18 cellular contexts compared by ENCODE assay signal in the genomic region with DNA sequence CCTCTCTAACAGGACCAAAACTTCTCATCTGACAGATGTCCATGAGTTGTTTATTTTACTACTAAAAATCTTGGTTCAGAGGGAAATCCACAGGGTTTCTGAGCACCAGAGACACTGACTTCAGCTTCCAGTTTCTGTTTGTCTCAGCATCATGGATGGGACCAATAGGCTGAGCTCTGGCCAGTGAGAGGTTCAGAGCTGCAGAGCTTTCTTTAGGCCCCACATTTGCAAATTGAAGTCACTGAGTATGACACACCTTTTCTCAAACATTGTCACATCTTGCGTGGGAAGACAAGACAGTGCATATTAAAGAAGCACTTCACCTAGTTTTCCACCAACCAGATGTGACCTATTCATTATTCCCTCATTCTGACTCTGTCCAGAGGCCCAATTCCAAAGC.
A peak's percentile ranks its signal among the peaks of the same experiment; 100 is the strongest.
DNase-seq lines count a peak whose midpoint lies in the region; ATAC-seq lines count a peak whose summit lies in the region.
"Had no signal": no experiment of that assay in that cellular context is flagged by ENCODE, and none has a peak within 500 bp of the region (broad histone marks: within the 10 kb centered on the region; RNA-seq: fewer than 3 reads in every experiment).

No MANE protein-coding gene starts in this region.

- peaks cover 6% of the 10 kb centered on the region for H3K9me3 Mint-ChIP-seq in stimulated activated memory B cell treated with anti-CD40 and anti-IgM and Interleukin-4, amounts not matched to agents 10 μg/mL and 1 μg/mL and 100 μg/mL, for 72 hours
- H3K9me3 Mint-ChIP-seq: dendritic cell treated with granulocyte-macrophage colony-stimulating factor and Interleukin-4, amounts not matched to agents 40 ng/mL and 50 ng/mL, for 4 days had no signal

- H3K36me3 Mint-ChIP-seq in stimulated activated memory B cell treated with anti-CD40 and anti-IgM and Interleukin-4, amounts not matched to agents 10 μg/mL and 1 μg/mL and 100 μg/mL, for 72 hours, result peaks cover 50% of the 10 kb centered on the region

- no peak overlapping the region for H3K27ac Mint-ChIP-seq in stimulated activated memory B cell treated with anti-CD40 and anti-IgM and Interleukin-4, amounts not matched to agents 10 μg/mL and 1 μg/mL and 100 μg/mL, for 72 hours
- H3K27ac Mint-ChIP-seq: CD4-positive, alpha-beta T cell; dendritic cell treated with granulocyte-macrophage colony-stimulating factor and Interleukin-4, amounts not matched to agents 40 ng/mL and 50 ng/mL, for 4 days had no signal

- intact Hi-C loops in posterior cingulate gyrus (cut with DNase I), result no loop called here

- no peak overlapping the region for H3K4me3 Mint-ChIP-seq in stimulated activated memory B cell treated with anti-CD40 and anti-IgM and Interleukin-4, amounts not matched to agents 10 μg/mL and 1 μg/mL and 100 μg/mL, for 72 hours
- H3K4me3 Mint-ChIP-seq: CD4-positive, alpha-beta T cell; dendritic cell treated with granulocyte-macrophage colony-stimulating factor and Interleukin-4, amounts not matched to agents 40 ng/mL and 50 ng/mL, for 4 days had no signal

- no peaks in the 10 kb centered on the region for H3K4me1 Mint-ChIP-seq in stimulated activated memory B cell treated with anti-CD40 and anti-IgM and Interleukin-4, amounts not matched to agents 10 μg/mL and 1 μg/mL and 100 μg/mL, for 72 hours

- H3K27me3 Mint-ChIP-seq in stimulated activated memory B cell treated with anti-CD40 and anti-IgM and Interleukin-4, amounts not matched to agents 10 μg/mL and 1 μg/mL and 100 μg/mL, for 72 hours, result no peaks in the 10 kb centered on the region
- H3K27me3 Mint-ChIP-seq: CD4-positive, alpha-beta T cell; dendritic cell treated with granulocyte-macrophage colony-stimulating factor and Interleukin-4, amounts not matched to agents 40 ng/mL and 50 ng/mL, for 4 days had no signal

- DNase-seq in activated T-cell treated with anti-CD3 and anti-CD28 coated beads for 48 hours (ENCODE audit: low read depth), result peak; percentile 4
- DNase-seq in activated T-cell treated with anti-CD3 and anti-CD28 coated beads for 4 hours, result no peak
- DNase-seq in GM19240 (ENCODE audit: insufficient read length, low spot score), result peak; percentile 19
- no peak for DNase-seq in posterior cingulate gyrus
- no peak for DNase-seq in NCI-H774 (lab: John Stamatoyannopoulos, UW)
- DNase-seq: activated naive CD4-positive, alpha-beta T cell; CD4-positive, alpha-beta T cell; DMS53; KBM-7; NCI-H1048; NCI-H526 treated with DMSO at 0.1 percent for 48 hours; small intestine; uterus had no signal

- ATAC-seq in HG03469 (IDR thresholded peaks at IDR 0.05; ENCODE audit: unreplicated experiment), result peak; percentile 58
- peak; percentile 43 for ATAC-seq in stimulated activated memory B cell treated with anti-CD40 and anti-IgM and Interleukin-4, amounts not matched to agents 10 μg/mL and 1 μg/mL and 100 μg/mL, for 72 hours
- no peak for ATAC-seq in GM21737 (IDR thresholded peaks at IDR 0.05; ENCODE audit: unreplicated experiment)
- ATAC-seq: gastroesophageal sphincter had no signal

Comparison
In these comparisons a context has a peak if more than half of its experiments do, and no peak if none do; other contexts are left out.
1. DNase-seq: peak in activated T-cell treated with anti-CD3 and anti-CD28 coated beads for 48 hours (single experiment) and GM19240 (single experiment); none in activated T-cell treated with anti-CD3 and anti-CD28 coated beads for 4 hours (single experiment), posterior cingulate gyrus (0 of 10) and NCI-H774 (single experiment).